Comparison of ENCODE assay signal across 26 cellular contexts in the genomic region with DNA sequence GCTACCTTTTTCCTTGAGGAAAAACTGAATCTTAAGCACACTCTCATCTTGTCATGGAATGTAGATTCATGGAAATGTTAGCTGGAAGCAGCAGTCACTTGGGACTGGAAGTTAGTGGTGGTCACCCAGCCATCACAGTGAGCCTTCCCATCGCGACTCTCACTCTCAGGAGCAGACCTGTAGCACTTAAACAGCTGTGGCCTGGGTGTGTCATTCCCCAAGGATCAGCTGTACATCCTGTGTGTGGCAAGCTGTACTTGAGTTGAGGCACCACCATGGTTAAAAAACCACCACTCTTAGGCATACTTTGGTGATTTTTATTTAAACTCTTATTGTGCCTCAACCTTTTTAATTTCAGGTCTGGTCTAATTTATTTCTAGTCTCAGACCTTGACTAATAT. TPM values are rescaled to one million over a fixed set of nuclear protein-coding genes. Genes with fewer than 3 reads are reported as not detected.
DNase-seq lines count a peak whose midpoint lies in the region; ATAC-seq, FAIRE-seq and TF ChIP-seq lines count a peak whose summit lies in the region.
"Had no signal": no experiment of that assay in that cellular context is flagged by ENCODE, and none has a peak within 500 bp of the region (broad histone marks: within the 10 kb centered on the region; RNA-seq: fewer than 3 reads in every experiment).

No MANE protein-coding gene starts in this region.

- no peak overlapping the region for H3K4me2 ChIP-seq in H1 (ENCODE audit: insufficient read depth in 1 of 2, low read depth in 2 of 2, low read length in 2 of 2)
- H3K4me2 ChIP-seq in MM.1S (ENCODE audit: low read depth, low read length): no peak overlapping the region

- H3K27me3 ChIP-seq in H1 (replicated peaks in 1 of 4; ENCODE audit: control insufficient read depth in 3 of 4, extremely low read depth in 1 of 4, insufficient read depth in 3 of 4, low read length in 3 of 4): no peaks in the 10 kb centered on the region
- H3K27me3 ChIP-seq in MM.1S (replicated peaks; ENCODE audit: insufficient read depth, low read length): no peaks in the 10 kb centered on the region
- no peaks in the 10 kb centered on the region for H3K27me3 ChIP-seq in lower lobe of right lung (ENCODE audit: low read depth)
- H3K27me3 ChIP-seq: BE2C had no signal

- no peak overlapping the region for H2BK15ac ChIP-seq in H1 (ENCODE audit: low read length)

- POLR2A ChIA-PET in H1 (lab: Charles Lee; ENCODE audit: partially characterized antibody): interaction anchor here (1.0 to 12.5 kb wide), 6 partner anchors 7 to 281 kb away, joined by 3 to 204 read pairs (median 14); no protein-coding TSS in a partner anchor

- no peak overlapping the region for H3K14ac ChIP-seq in H1 (ENCODE audit: insufficient read length)

- H3K36me3 ChIP-seq in H1 (ENCODE audit: control insufficient read depth in 2 of 4, insufficient read depth in 4 of 4, low read length in 3 of 4) (peaks cover 69 to 99% (median 96%) of the 10 kb centered on the region in 4 experiments), MM.1S (replicated peaks; ENCODE audit: insufficient read depth, low read length) (peaks cover 33% of the 10 kb centered on the region), lower lobe of right lung (peaks cover 94% of the 10 kb centered on the region)

- no peak overlapping the region for H3K56ac ChIP-seq in H1 (replicated peaks; ENCODE audit: insufficient read length, low read depth, low read length)

- WGBS in H1 (ENCODE audit: extremely low coverage in 1 of 2, insufficient coverage in 1 of 2, insufficient read length in 1 of 2, insufficient replicate concordance in 2 of 2, low coverage in 1 of 2, low lambda C conversion rate in 2 of 2, missing lambda C conversion rate in 1 of 2), 2 experiments: 98% methylated on average over 2 of the region's 2 CpGs; no CpG with 5 or more reads in 1 of the 2 experiments

- no peak for DNase-seq in activated naive CD8-positive, alpha-beta T cell treated with anti-CD3 and anti-CD28 coated beads for 36 hours
- DNase-seq in H1 (ENCODE audit: low read depth in 1 of 2, low spot score in 2 of 2): peak in 1 of 2 experiments; percentile 23
- no peak for DNase-seq in natural killer cell
- no peak for DNase-seq in SHP77 (lab: John Stamatoyannopoulos, UW)
- DNase-seq in MM.1S: no peak
- no peak for DNase-seq in lower lobe of right lung
- DNase-seq: BE2C; CD8-positive, alpha-beta T cell; DMS53; EL; GM23248; Kasumi-1; NCI-H1694 treated with DMSO at 0.1 percent for 48 hours; NCI-H510A; NCI-H748 treated with DMSO at 0.1 percent for 48 hours; NK-92 treated with Interleukin-12 subunit alpha and Interleukin-12 subunit beta, amount 100 ng/mL, for 24 hours had no signal

- no peak overlapping the region for H3K4ac ChIP-seq in H1 (replicated peaks; ENCODE audit: insufficient read length, low read depth, low read length)

- H3K27me3 Mint-ChIP-seq in activated naive CD8-positive, alpha-beta T cell: no peaks in the 10 kb centered on the region
- no peaks in the 10 kb centered on the region for H3K27me3 Mint-ChIP-seq in activated naive CD8-positive, alpha-beta T cell treated with anti-CD3 and anti-CD28 coated beads for 36 hours
- no peaks in the 10 kb centered on the region for H3K27me3 Mint-ChIP-seq in natural killer cell (ENCODE audit: low read depth in 2 of 2)
- H3K27me3 Mint-ChIP-seq: IgD-negative memory B cell had no signal

- ATAC-seq in natural killer cell: no peak
- ATAC-seq in GM18861 (IDR thresholded peaks at IDR 0.05; ENCODE audit: unreplicated experiment): no peak
- ATAC-seq in lower lobe of right lung: no peak
- ATAC-seq: CD8-positive, alpha-beta T cell; GM12878; HCT116; Right ventricle myocardium inferior had no signal

- H3K9me2 ChIP-seq in MM.1S (replicated peaks; ENCODE audit: insufficient read depth, low read length): no peaks in the 10 kb centered on the region

- TF ChIP-seq RAD21 in H1 (IDR thresholded peaks at IDR 0.05 in 1 of 2, conservative IDR thresholded peaks at IDR 0.05 in 1 of 2; ENCODE audit: low read depth in 2 of 2, low read length in 2 of 2): no peak

- no peak for FAIRE-seq in H1 (lab: Jason Lieb, UNC)
- FAIRE-seq: A204.1, GM12878, GM19239, RCC 7860 had no signal

- CTCF ChIA-PET in H1 (lab: Charles Lee; ENCODE audit: partially characterized antibody): interaction anchor here (0.6 to 3.2 kb wide), 15 partner anchors 9 to 666 kb away, joined by 3 to 15 read pairs (median 3); no protein-coding TSS in a partner anchor

- intact Hi-C loops in natural killer cell (cut with micrococcal nuclease): no loop called here
- intact Hi-C loops in lower lobe of right lung (cut with DNase I): no loop called here

- H2BK120ac ChIP-seq in H1 (replicated peaks; ENCODE audit: low read depth, low read length): no peak overlapping the region

- no peak overlapping the region for H2AFZ ChIP-seq in H1 (ENCODE audit: low read length)
- H2AFZ ChIP-seq in MM.1S (ENCODE audit: low read length): no peak overlapping the region
- H2AFZ ChIP-seq: GM23248 had no signal

- H3K23ac ChIP-seq in H1 (ENCODE audit: insufficient read length): no peak overlapping the region

- H3K18ac ChIP-seq in H1 (ENCODE audit: extremely low read depth, low read length): no peak overlapping the region

- H3K4me3 ChIP-seq in H1 (ENCODE audit: extremely low read depth in 1 of 4, insufficient read depth in 2 of 4, low read depth in 3 of 4, low read length in 4 of 4) (no peak overlapping the region), MM.1S (ENCODE audit: low read length) (no peak overlapping the region), lower lobe of right lung (no peak overlapping the region)
- H3K4me3 ChIP-seq: GM12878, GM23248 had no signal

- no peak overlapping the region for H3K4me3 Mint-ChIP-seq in activated naive CD8-positive, alpha-beta T cell
- no peak overlapping the region for H3K4me3 Mint-ChIP-seq in activated naive CD8-positive, alpha-beta T cell treated with anti-CD3 and anti-CD28 coated beads for 36 hours
- no peak overlapping the region for H3K4me3 Mint-ChIP-seq in natural killer cell
- H3K4me3 Mint-ChIP-seq: CD8-positive, alpha-beta T cell; IgD-negative memory B cell had no signal

- no peak overlapping the region for H2AK5ac ChIP-seq in H1 (ENCODE audit: low read depth, low read length)

- H3K4me1 Mint-ChIP-seq in activated naive CD8-positive, alpha-beta T cell (ENCODE audit: low read depth): peaks cover 30% of the 10 kb centered on the region
- peaks cover 46% of the 10 kb centered on the region for H3K4me1 Mint-ChIP-seq in activated naive CD8-positive, alpha-beta T cell treated with anti-CD3 and anti-CD28 coated beads for 36 hours
- H3K4me1 Mint-ChIP-seq in natural killer cell: peaks cover 63 to 65% of the 10 kb centered on the region in 2 donors

- no peak for TF ChIP-seq CTCF in H1 (IDR thresholded peaks at IDR 0.05; ENCODE audit: control extremely low read depth in 1 of 3, insufficient read depth in 1 of 3, low read depth in 1 of 3, low read length in 3 of 3)
- TF ChIP-seq CTCF in natural killer cell (IDR thresholded peaks at IDR 0.05): no peak
- TF ChIP-seq CTCF in MM.1S (IDR thresholded peaks at IDR 0.05; ENCODE audit: low read length): no peak
- no peak for TF ChIP-seq CTCF in lower lobe of right lung (IDR thresholded peaks at IDR 0.05)

- H3K79me1 ChIP-seq in H1 (ENCODE audit: low read depth, low read length): peaks cover 10% of the 10 kb centered on the region

- H2BK20ac ChIP-seq in H1 (ENCODE audit: low read length): no peak overlapping the region

- H3K27ac ChIP-seq in H1 (ENCODE audit: low read depth, low read length) (peak overlapping the region; percentile 5; the same call in 1 of the 2 replicates), MM.1S (ENCODE audit: low read length) (no peak overlapping the region), lower lobe of right lung (no peak overlapping the region)
- H3K27ac ChIP-seq: GM23248, HL-60 had no signal

- no peaks in the 10 kb centered on the region for H3K9me3 ChIP-seq in H1 (ENCODE audit: insufficient read depth in 2 of 2, low read depth in 1 of 2, low read length in 1 of 2)
- no peaks in the 10 kb centered on the region for H3K9me3 ChIP-seq in MM.1S (replicated peaks; ENCODE audit: insufficient read depth, low read length)
- no peaks in the 10 kb centered on the region for H3K9me3 ChIP-seq in lower lobe of right lung
- H3K9me3 ChIP-seq: BE2C had no signal

- H3K27ac Mint-ChIP-seq in activated naive CD8-positive, alpha-beta T cell: peak overlapping the region; percentile 10
- no peak overlapping the region for H3K27ac Mint-ChIP-seq in activated naive CD8-positive, alpha-beta T cell treated with anti-CD3 and anti-CD28 coated beads for 36 hours
- H3K27ac Mint-ChIP-seq in natural killer cell: peak overlapping the region; percentile 95 to 98
- H3K27ac Mint-ChIP-seq: IgD-negative memory B cell had no signal

- H3F3A ChIP-seq in MM.1S (ENCODE audit: insufficient read depth, low read length): peaks cover 23% of the 10 kb centered on the region

- H3K9me3 Mint-ChIP-seq in activated naive CD8-positive, alpha-beta T cell (ENCODE audit: low read depth): no peaks in the 10 kb centered on the region
- no peaks in the 10 kb centered on the region for H3K9me3 Mint-ChIP-seq in activated naive CD8-positive, alpha-beta T cell treated with anti-CD3 and anti-CD28 coated beads for 36 hours
- H3K9me3 Mint-ChIP-seq in natural killer cell: no peaks in the 10 kb centered on the region
- H3K9me3 Mint-ChIP-seq: CD8-positive, alpha-beta T cell; IgD-negative memory B cell had no signal

- TF ChIP-seq POLR2A in H1 (IDR thresholded peaks at IDR 0.05; ENCODE audit: control extremely low read depth in 1 of 2, low read depth in 2 of 2, low read length in 2 of 2): no peak

- TF ChIP-seq EP300 in H1 (IDR thresholded peaks at IDR 0.05; ENCODE audit: borderline replicate concordance in 1 of 2, low read depth in 2 of 2, low read length in 2 of 2): no peak

- H4K20me1 ChIP-seq in H1 (replicated peaks in 1 of 2; ENCODE audit: control insufficient read depth in 1 of 2, insufficient read depth in 2 of 2, low read length in 2 of 2) (peaks cover 21 to 37% of the 10 kb centered on the region in 2 experiments), MM.1S (ENCODE audit: insufficient read depth, low read length) (no peaks in the 10 kb centered on the region; the same call in 1 of the 2 replicates)

- no peak overlapping the region for H4K8ac ChIP-seq in H1 (ENCODE audit: extremely low read depth, insufficient read depth, low read length)

- H4K5ac ChIP-seq in H1 (ENCODE audit: insufficient read length, low read depth, low read length): no peak overlapping the region

- H3K79me2 ChIP-seq in H1 (ENCODE audit: control insufficient read depth in 1 of 2, insufficient read depth in 2 of 2, low read length in 2 of 2): peaks cover 8 to 97% of the 10 kb centered on the region in 2 experiments
- H3K79me2 ChIP-seq in MM.1S (ENCODE audit: low read length): peaks cover 96% of the 10 kb centered on the region

- H3K9ac ChIP-seq in H1 (replicated peaks in 1 of 4; ENCODE audit: extremely low read depth in 1 of 4, low read depth in 3 of 4, low read length in 3 of 4) (no peak overlapping the region), MM.1S (ENCODE audit: low read length) (no peak overlapping the region)
- H3K9ac ChIP-seq: GM23248 had no signal

- H3K36me3 Mint-ChIP-seq in activated naive CD8-positive, alpha-beta T cell: peaks cover 11% of the 10 kb centered on the region
- peaks cover 34% of the 10 kb centered on the region for H3K36me3 Mint-ChIP-seq in activated naive CD8-positive, alpha-beta T cell treated with anti-CD3 and anti-CD28 coated beads for 36 hours
- peaks cover 37% of the 10 kb centered on the region for H3K36me3 Mint-ChIP-seq in natural killer cell

- no peak overlapping the region for H4K91ac ChIP-seq in H1 (replicated peaks; ENCODE audit: insufficient read length, low read length)

- peaks cover 4% of the 10 kb centered on the region; the same call in 1 of the 2 replicates for H3K23me2 ChIP-seq in H1 (ENCODE audit: low read depth, low read length)

- H3K4me1 ChIP-seq in H1 (replicated peaks in 1 of 4; ENCODE audit: control insufficient read depth in 3 of 4, insufficient read depth in 4 of 4, low read length in 3 of 4): no peaks in the 10 kb centered on the region; a peak in 1 of 7 replicates
- peaks cover 18% of the 10 kb centered on the region for H3K4me1 ChIP-seq in MM.1S (ENCODE audit: low read length)
- peaks cover 4% of the 10 kb centered on the region for H3K4me1 ChIP-seq in lower lobe of right lung
- H3K4me1 ChIP-seq: BE2C had no signal

- no peak overlapping the region for H2BK5ac ChIP-seq in H1 (ENCODE audit: low read depth, low read length)

- no peak overlapping the region for H2BK12ac ChIP-seq in H1 (ENCODE audit: low read depth, low read length)

RNA-seq across cellular contexts. Expression of a gene that starts 46.7 kb away (rescaled TPM):
- total RNA-seq in activated naive CD8-positive, alpha-beta T cell treated with anti-CD3 and anti-CD28 coated beads for 36 hours: 10 to 100 TPM; 29.7 to 31.5 TPM
- total RNA-seq in H1 (2021; fragmentation: NEBNext Ultra II Directional; extraction: Animal tissue kit (Norgen Biotek cat#: 25700)): 213 and 216 TPM in 2 replicates
- polyA plus RNA-seq in H1 (2011; rRNA removed): 37.7 and 43.8 TPM in 2 replicates
- 57.6 TPM for polyA plus RNA-seq in H1 (2011; cell fraction: cytosol; rRNA removed)
- 123 TPM for polyA plus RNA-seq in H1 (2011; cell fraction: nucleus; rRNA removed)
- polyA plus RNA-seq in H1 (2012, experiment 1 of 2): 83.3 to 114 TPM (median 103 TPM) in 4 replicates
- 16.3 TPM for polyA plus RNA-seq in H1 (2012, experiment 2 of 2)
- polyA plus RNA-seq in H1 (2013, experiment 1 of 2): 91.7 TPM
- polyA plus RNA-seq in H1 (2013, experiment 2 of 2): 84.6 TPM
- polyA minus RNA-seq in H1 (2011; rRNA and poly(A)+ RNA removed): 192 and 212 TPM in 2 replicates
- 75.4 TPM for polyA minus RNA-seq in H1 (2011; cell fraction: cytosol; rRNA and poly(A)+ RNA removed)
- 179 TPM for polyA minus RNA-seq in H1 (2011; cell fraction: nucleus; rRNA and poly(A)+ RNA removed)
- total RNA-seq in natural killer cell: 10 to 100 TPM; 48.9 to 55.8 (median 52.7) TPM
- total RNA-seq in lower lobe of right lung: 36.3 TPM
